Comparison of ENCODE assay signal across 17 cellular contexts in the genomic region with DNA sequence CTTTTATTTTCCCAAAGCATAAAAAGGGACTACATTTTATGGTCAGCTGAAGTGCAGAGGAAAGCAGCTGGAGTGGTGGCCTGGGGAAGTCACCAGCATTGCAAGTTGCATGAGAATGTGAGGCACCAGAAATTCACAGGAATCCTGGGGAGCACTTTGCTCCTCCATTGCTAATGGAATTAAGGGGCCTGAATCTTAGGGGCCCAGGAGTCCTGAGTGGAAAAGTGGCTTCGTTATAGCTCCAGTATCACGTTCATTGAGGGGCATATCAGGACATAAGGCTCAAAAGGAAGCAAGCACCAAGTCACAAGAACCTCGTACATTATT. TPM values are rescaled to one million over a fixed set of nuclear protein-coding genes. Genes with fewer than 3 reads are reported as not detected.
A peak's percentile ranks its signal among the peaks of the same experiment; 100 is the strongest.
DNase-seq lines count a peak whose midpoint lies in the region; ATAC-seq, FAIRE-seq and TF ChIP-seq lines count a peak whose summit lies in the region.
"Had no signal": no experiment of that assay in that cellular context is flagged by ENCODE, and none has a peak within 500 bp of the region (broad histone marks: within the 10 kb centered on the region; RNA-seq: fewer than 3 reads in every experiment).

No MANE protein-coding gene starts in this region.

- no peaks in the 10 kb centered on the region for H3K27me3 Mint-ChIP-seq in astrocyte (ENCODE audit: low read depth, unreplicated experiment)
- no peaks in the 10 kb centered on the region for H3K27me3 Mint-ChIP-seq in mesothelial cell of epicardium (ENCODE audit: low read depth)
- H3K27me3 Mint-ChIP-seq in activated naive CD4-positive, alpha-beta T cell treated with anti-CD3 and anti-CD28 coated beads, Interleukin-2, amount 10 ng/mL, durations not matched to agents 7 days and 5 days = peaks cover 3% of the 10 kb centered on the region
- peaks cover 11% of the 10 kb centered on the region for H3K27me3 Mint-ChIP-seq in activated CD4-positive, alpha-beta memory T cell treated with anti-CD3 and anti-CD28 coated beads, Interleukin-2, amount 10 ng/mL, durations not matched to agents 7 days and 5 days

- no peak for TF ChIP-seq RAD21 in IMR-90 (IDR thresholded peaks at IDR 0.05; ENCODE audit: low read length)

- no TSS peak for BruUV-seq in IMR-90 (replicated peaks; lab: Mats Ljungman, UMichigan)

- H2AK5ac ChIP-seq in IMR-90 (ENCODE audit: low read depth, low read length) = peak overlapping the region; percentile 49; the same call in 1 of the 2 replicates

- H3K4me3 ChIP-seq in IMR-90 (ENCODE audit: insufficient read depth, low read depth, low read length) (no peak overlapping the region), astrocyte (ENCODE audit: insufficient read depth, low read depth, low read length) (no peak overlapping the region), vagina (no peak overlapping the region)
- H3K4me3 ChIP-seq: HAP-1, PC-9 had no signal

- H3K4me2 ChIP-seq in IMR-90 (ENCODE audit: low read depth, low read length) = no peak overlapping the region
- peak overlapping the region; percentile 1 for H3K4me2 ChIP-seq in astrocyte (ENCODE audit: low read length)
- H3K4me2 ChIP-seq: KMS-11, PC-9 had no signal

- no peak overlapping the region for H2AK9ac ChIP-seq in IMR-90 (replicated peaks; ENCODE audit: low read depth, low read length, poor library complexity)

- intact Hi-C loops in IMR-90 (cut with micrococcal nuclease) (no loop called here), vagina (cut with DNase I) (no loop called here)

- peak overlapping the region; percentile 26 to 27; a peak in 2 of 4 replicates for H4K8ac ChIP-seq in IMR-90 (ENCODE audit: low read depth in 2 of 2, low read length in 2 of 2)

- H2AFZ ChIP-seq in IMR-90 (replicated peaks; ENCODE audit: low read length, poor library complexity) = no peak overlapping the region
- H2AFZ ChIP-seq in astrocyte (ENCODE audit: low read depth, low read length) = no peak overlapping the region
- H2AFZ ChIP-seq: PC-9 had no signal

- POLR2A ChIA-PET in IMR-90 (lab: Charles Lee; ENCODE audit: unreplicated experiment) = no interaction called here
- POLR2A ChIA-PET in activated CD4-positive, alpha-beta memory T cell treated with anti-CD3 and anti-CD28 coated beads, Interleukin-2, amount 10 ng/mL, durations not matched to agents 7 days and 5 days (lab: Charles Lee) = no interaction called here

- peak overlapping the region; percentile 35 for H2BK120ac ChIP-seq in IMR-90 (ENCODE audit: low read depth, low read length)

- H3K18ac ChIP-seq in IMR-90 (ENCODE audit: low read depth, low read length) = peak overlapping the region; percentile 66

- peaks cover 15% of the 10 kb centered on the region for H3K4me1 ChIP-seq in IMR-90 (ENCODE audit: control insufficient read depth, insufficient read depth, low read length)
- H3K4me1 ChIP-seq in astrocyte (ENCODE audit: insufficient read depth, low read length) = peaks cover 6% of the 10 kb centered on the region
- no peaks in the 10 kb centered on the region for H3K4me1 ChIP-seq in vagina
- H3K4me1 ChIP-seq: Caco-2, HAP-1 had no signal

- in situ Hi-C loops in IMR-90 (cut with MboI; ENCODE audit: low sequenced_read_pairs) = no loop called here

- no peak for FAIRE-seq in astrocyte (lab: Jason Lieb, UNC)

- no peaks in the 10 kb centered on the region for H3K79me2 ChIP-seq in astrocyte (ENCODE audit: insufficient read depth, low read length)

- no peak for ATAC-seq in IMR-90 (ENCODE audit: low read depth)

- H3K27ac ChIP-seq in IMR-90 (ENCODE audit: insufficient read depth, low read length) (peak overlapping the region; percentile 6; the same call in 1 of the 2 replicates), astrocyte (ENCODE audit: low read depth, low read length) (no peak overlapping the region), vagina (peak overlapping the region; percentile 35)
- H3K27ac ChIP-seq: KMS-11, PC-9 had no signal

- peak overlapping the region; percentile 38 for H2BK20ac ChIP-seq in IMR-90 (ENCODE audit: low read depth, low read length)

- H3K4ac ChIP-seq in IMR-90 (ENCODE audit: low read depth, low read length) = peak overlapping the region; percentile 61

- TF ChIP-seq POLR2A in IMR-90 (IDR thresholded peaks at IDR 0.05; ENCODE audit: low read depth, low read length) (no peak), vagina (IDR thresholded peaks at IDR 0.05) (no peak)

- H4K20me1 ChIP-seq in IMR-90 (ENCODE audit: insufficient read depth, low read length) = no peaks in the 10 kb centered on the region
- no peaks in the 10 kb centered on the region for H4K20me1 ChIP-seq in astrocyte (ENCODE audit: insufficient read depth, low read length)

- peak overlapping the region; percentile 35; the same call in 2 of the 3 replicates for H2BK15ac ChIP-seq in IMR-90 (ENCODE audit: low read depth, low read length)

- H3K36me3 ChIP-seq in IMR-90 (ENCODE audit: control insufficient read depth, insufficient read depth, low read length) (no peaks in the 10 kb centered on the region), astrocyte (ENCODE audit: insufficient read depth, low read length) (no peaks in the 10 kb centered on the region), vagina (no peaks in the 10 kb centered on the region)
- H3K36me3 ChIP-seq: HAP-1 had no signal

- H4K91ac ChIP-seq in IMR-90 (ENCODE audit: insufficient read depth, low read depth, low read length) = peak overlapping the region; percentile 49

- no peak overlapping the region for H3K56ac ChIP-seq in IMR-90 (ENCODE audit: extremely low read depth, insufficient read depth, low read length)

- CTCF ChIA-PET in IMR-90 (lab: Yijun Ruan, JAX) = no interaction called here
- CTCF ChIA-PET in activated naive CD4-positive, alpha-beta T cell treated with anti-CD3 and anti-CD28 coated beads, Interleukin-2, amount 10 ng/mL, durations not matched to agents 7 days and 5 days (lab: Charles Lee) = no interaction called here
- CTCF ChIA-PET in activated CD4-positive, alpha-beta memory T cell treated with anti-CD3 and anti-CD28 coated beads, Interleukin-2, amount 10 ng/mL, durations not matched to agents 7 days and 5 days (lab: Charles Lee) = no interaction called here

- H3K9ac ChIP-seq in IMR-90 (ENCODE audit: low read depth, low read length) = no peak overlapping the region
- no peak overlapping the region for H3K9ac ChIP-seq in astrocyte (ENCODE audit: low read length)
- H3K9ac ChIP-seq: KMS-11 had no signal

- DNase-seq in IMR-90 (no peak), astrocyte (ENCODE audit: low read depth) (no peak), mesothelial cell of epicardium (ENCODE audit: low spot score in 2 of 2, unreplicated experiment in 2 of 2) (no peak), vagina (ENCODE audit: extremely low spot score in 2 of 2) (no peak), mesenteric fat pad (ENCODE audit: low spot score) (no peak)
- DNase-seq in activated naive CD4-positive, alpha-beta T cell treated with anti-CD3 and anti-CD28 coated beads, Interleukin-2, amount 10 ng/mL, durations not matched to agents 7 days and 5 days = no peak
- DNase-seq in activated CD4-positive, alpha-beta memory T cell treated with anti-CD3 and anti-CD28 coated beads, Interleukin-2, amount 10 ng/mL, durations not matched to agents 7 days and 5 days = no peak
- DNase-seq: AML-193, Caco-2, NCI-H1048, NCI-H1436 treated with DMSO at 0.1 percent for 48 hours, NCI-H2029 treated with DMSO at 0.1 percent for 48 hours, NCI-H510A, NCI-H82, PC-9 had no signal

- H3K4me1 Mint-ChIP-seq in astrocyte (ENCODE audit: low read depth, unreplicated experiment) (peaks cover 11% of the 10 kb centered on the region), mesothelial cell of epicardium (peaks cover 26% of the 10 kb centered on the region)
- H3K4me1 Mint-ChIP-seq in activated naive CD4-positive, alpha-beta T cell treated with anti-CD3 and anti-CD28 coated beads, Interleukin-2, amount 10 ng/mL, durations not matched to agents 7 days and 5 days = no peaks in the 10 kb centered on the region
- H3K4me1 Mint-ChIP-seq in activated CD4-positive, alpha-beta memory T cell treated with anti-CD3 and anti-CD28 coated beads, Interleukin-2, amount 10 ng/mL, durations not matched to agents 7 days and 5 days = peaks cover 3% of the 10 kb centered on the region

- peaks cover 15% of the 10 kb centered on the region for H3K9me1 ChIP-seq in IMR-90 (ENCODE audit: insufficient read depth, low read length)

- H3K9me3 ChIP-seq in IMR-90 (ENCODE audit: control insufficient read depth, insufficient read depth, low read length) (no peaks in the 10 kb centered on the region), astrocyte (ENCODE audit: insufficient read depth, low read depth, low read length) (no peaks in the 10 kb centered on the region), vagina (no peaks in the 10 kb centered on the region)
- H3K9me3 ChIP-seq: Caco-2, HAP-1 had no signal

- 70% methylated on average over 2 of the region's 3 CpGs; no CpG with 5 or more reads in 1 of the 2 experiments for WGBS in IMR-90 (ENCODE audit: extremely low coverage in 2 of 2, insufficient read length in 1 of 2), 2 experiments

- H2BK5ac ChIP-seq in IMR-90 (ENCODE audit: low read depth, low read length, poor library complexity, severe bottlenecking) = no peak overlapping the region

- TF ChIP-seq CTCF in IMR-90 (conservative IDR thresholded peaks at IDR 0.05; ENCODE audit: low read depth, low read length) = no peak
- TF ChIP-seq CTCF in astrocyte (IDR thresholded peaks at IDR 0.05; ENCODE audit: insufficient read depth, low read depth, low read length) = no peak
- TF ChIP-seq CTCF in mesothelial cell of epicardium (IDR thresholded peaks at IDR 0.05; ENCODE audit: unreplicated experiment) = no peak
- TF ChIP-seq CTCF in vagina (IDR thresholded peaks at IDR 0.05) = no peak

- peak overlapping the region; percentile 71 for H3K14ac ChIP-seq in IMR-90 (replicated peaks; ENCODE audit: low read depth, low read length)

- peak overlapping the region; percentile 62 for H4K5ac ChIP-seq in IMR-90 (ENCODE audit: low read depth, low read length)

- H3K36me3 Mint-ChIP-seq in astrocyte (ENCODE audit: low read depth, unreplicated experiment) (peaks cover 6% of the 10 kb centered on the region), mesothelial cell of epicardium (no peaks in the 10 kb centered on the region)
- H3K36me3 Mint-ChIP-seq in activated naive CD4-positive, alpha-beta T cell treated with anti-CD3 and anti-CD28 coated beads, Interleukin-2, amount 10 ng/mL, durations not matched to agents 7 days and 5 days = no peaks in the 10 kb centered on the region
- no peaks in the 10 kb centered on the region for H3K36me3 Mint-ChIP-seq in activated CD4-positive, alpha-beta memory T cell treated with anti-CD3 and anti-CD28 coated beads, Interleukin-2, amount 10 ng/mL, durations not matched to agents 7 days and 5 days (ENCODE audit: low read depth)

- dilution Hi-C loops in IMR-90 (cut with HindIII; ENCODE audit: low sequenced_read_pairs, unreplicated experiment) = no loop called here

- H3K27me3 ChIP-seq in IMR-90 (ENCODE audit: control insufficient read depth, insufficient read depth, low read length) (no peaks in the 10 kb centered on the region), astrocyte (ENCODE audit: insufficient read depth, low read length) (no peaks in the 10 kb centered on the region), vagina (no peaks in the 10 kb centered on the region)

- H3K79me1 ChIP-seq in IMR-90 (ENCODE audit: low read depth in 1 of 2, low read length in 2 of 2) = no peaks in the 10 kb centered on the region

- no peak overlapping the region for H3K4me3 Mint-ChIP-seq in astrocyte (ENCODE audit: unreplicated experiment)
- H3K4me3 Mint-ChIP-seq in mesothelial cell of epicardium = no peak overlapping the region
- H3K4me3 Mint-ChIP-seq in activated naive CD4-positive, alpha-beta T cell treated with anti-CD3 and anti-CD28 coated beads, Interleukin-2, amount 10 ng/mL, durations not matched to agents 7 days and 5 days = no peak overlapping the region
- H3K4me3 Mint-ChIP-seq in activated CD4-positive, alpha-beta memory T cell treated with anti-CD3 and anti-CD28 coated beads, Interleukin-2, amount 10 ng/mL, durations not matched to agents 7 days and 5 days = no peak overlapping the region

- no peak overlapping the region for H3K27ac Mint-ChIP-seq in astrocyte (ENCODE audit: unreplicated experiment)
- H3K27ac Mint-ChIP-seq in mesothelial cell of epicardium = peak overlapping the region; percentile 82
- no peak overlapping the region for H3K27ac Mint-ChIP-seq in activated naive CD4-positive, alpha-beta T cell treated with anti-CD3 and anti-CD28 coated beads, Interleukin-2, amount 10 ng/mL, durations not matched to agents 7 days and 5 days
- no peak overlapping the region for H3K27ac Mint-ChIP-seq in activated CD4-positive, alpha-beta memory T cell treated with anti-CD3 and anti-CD28 coated beads, Interleukin-2, amount 10 ng/mL, durations not matched to agents 7 days and 5 days

- H3K9me3 Mint-ChIP-seq in astrocyte (ENCODE audit: unreplicated experiment) (peaks cover 10% of the 10 kb centered on the region), mesothelial cell of epicardium (peaks cover 7% of the 10 kb centered on the region)
- no peaks in the 10 kb centered on the region for H3K9me3 Mint-ChIP-seq in activated naive CD4-positive, alpha-beta T cell treated with anti-CD3 and anti-CD28 coated beads, Interleukin-2, amount 10 ng/mL, durations not matched to agents 7 days and 5 days
- H3K9me3 Mint-ChIP-seq in activated CD4-positive, alpha-beta memory T cell treated with anti-CD3 and anti-CD28 coated beads, Interleukin-2, amount 10 ng/mL, durations not matched to agents 7 days and 5 days = no peaks in the 10 kb centered on the region

- peak overlapping the region; percentile 75; the same call in 1 of the 2 replicates for H3K23ac ChIP-seq in IMR-90 (ENCODE audit: low read depth, low read length)

RNA-seq across cellular contexts. Expression of a gene that starts 53.0 kb away (rescaled TPM):
- total RNA-seq in IMR-90 (2012; rRNA removed) (271 and 280 TPM in 2 replicates), astrocyte (61.2 and 63.4 TPM in 2 replicates), mesothelial cell of epicardium (42.0 to 45.5 TPM (median 43.1 TPM) in 3 replicates), vagina (2.9 TPM), mesenteric fat pad (1.2 TPM)
- 199 and 250 TPM in 2 replicates for polyA plus RNA-seq in IMR-90 (2012; rRNA removed)
- polyA plus RNA-seq in IMR-90 (2012; cell fraction: cytosol; rRNA removed) = 98.9 and 127 TPM in 2 replicates
- polyA plus RNA-seq in IMR-90 (2012; cell fraction: nucleus; rRNA removed; ENCODE audit: low replicate concordance) = 40.4 and 157 TPM in 2 replicates
- total RNA-seq in activated CD4-positive, alpha-beta memory T cell treated with anti-CD3 and anti-CD28 coated beads, Interleukin-2, amount 10 ng/mL, durations not matched to agents 7 days and 5 days = under 1 TPM in 1 of 2 experiments, not detected in 1; 0.15 TPM
- total RNA-seq: PC-9 had no signal

Comparison
In these comparisons a context has a peak if more than half of its experiments do, and no peak if none do; other contexts are left out.
1. RNA of a gene that starts 53.0 kb away (total RNA-seq): 271 to 280 TPM in IMR-90, 61.2 to 63.4 TPM in astrocyte and 42.0 to 45.5 TPM in mesothelial cell of epicardium; 2.9 TPM in vagina (single experiment), 1.2 TPM in mesenteric fat pad (single experiment) and 0.15 TPM in activated CD4-positive, alpha-beta memory T cell treated with anti-CD3 and anti-CD28 coated beads, Interleukin-2, amount 10 ng/mL, durations not matched to agents 7 days and 5 days; every median in the first group is over 10 times any median in the second.